32 cellular contexts compared by ENCODE assay signal in genomic region chr1:220902916-220903315, GRCh38. TPM values are rescaled to one million over a fixed set of nuclear protein-coding genes. Genes with fewer than 3 reads are reported as not detected.
"Had no signal": no experiment of that assay in that cellular context is flagged by ENCODE, and none has a peak within 500 bp of the region (broad histone marks: within the 10 kb centered on the region; RNA-seq: fewer than 3 reads in every experiment).

No MANE protein-coding gene starts in this region.

- H3K79me2 ChIP-seq: hepatocyte had no signal

- H3K4me3 ChIP-seq: esophagus muscularis mucosa, gastroesophageal sphincter, hepatocyte, left ventricle myocardium inferior, lung, mucosa of descending colon, right lobe of liver, skin epidermis, vagina had no signal

- H3K27ac ChIP-seq: brain microvascular endothelial cell, esophagus muscularis mucosa, gastroesophageal sphincter, hepatocyte, left ventricle myocardium inferior, right lobe of liver, skin epidermis, vagina, WERI-Rb-1 had no signal

- H3K9me3 ChIP-seq: esophagus muscularis mucosa, gastroesophageal sphincter, left ventricle myocardium inferior, mucosa of descending colon, right lobe of liver, vagina had no signal

- H3K27me3 ChIP-seq: brain microvascular endothelial cell, esophagus muscularis mucosa, gastroesophageal sphincter, right lobe of liver, vagina had no signal

- H3K4me1 ChIP-seq: esophagus muscularis mucosa, gastroesophageal sphincter, left ventricle myocardium inferior, vagina had no signal

- H3K36me3 ChIP-seq: brain microvascular endothelial cell, esophagus muscularis mucosa, gastroesophageal sphincter, left ventricle myocardium inferior, right lobe of liver, vagina, WERI-Rb-1 had no signal

- ATAC-seq: activated CD4-positive, CD25-positive, alpha-beta regulatory T cell treated with anti-CD3 and anti-CD28 coated beads, Interleukin-2, amount 50 U/mL, for 24 hours; gastroesophageal sphincter; mucosa of descending colon; natural killer cell treated with Interleukin-12 subunit alpha and Interleukin-12 subunit beta and Interleukin-15 and Interleukin-18, amount 100 ng/mL, for 72 hours; right lobe of liver; stimulated activated effector memory CD8-positive, alpha-beta T cell treated with anti-CD3 and anti-CD28 coated beads, Interleukin-12 subunit alpha, Interleukin-12 subunit beta, amount 100 ng/mL, for 72 hours had no signal

- H2AFZ ChIP-seq: hepatocyte had no signal

- DNase-seq: activated CD4-positive, alpha-beta T cell treated with anti-CD3 and anti-CD28 coated beads for 48 hours; activated CD4-positive, alpha-beta T cell treated with anti-CD3 and anti-CD28 coated beads, Interleukin-2, amount 50 U/mL, for 48 hours; activated CD8-positive, alpha-beta memory T cell treated with anti-CD3 and anti-CD28 coated beads, Interleukin-2, amount 50 U/mL, for 4 hours; activated effector memory CD4-positive, alpha-beta T cell treated with anti-CD3 and anti-CD28 coated beads, Interleukin-2, amount 50 U/mL, for 16 hours; activated naive CD4-positive, alpha-beta T cell treated with anti-CD3 and anti-CD28 coated beads, Interleukin-2, amount 10 ng/mL, durations not matched to agents 7 days and 5 days; activated naive CD8-positive, alpha-beta T cell treated with anti-CD3 and anti-CD28 coated beads, Interleukin-2, amount 10 ng/mL, durations not matched to agents 7 days and 5 days; activated T-cell treated with anti-CD3 and anti-CD28 coated beads, Interleukin-2, amount 50 U/mL, for 1 hour; amniotic stem cell; brain microvascular endothelial cell; central memory CD4-positive, alpha-beta T cell; endodermal cell; islet precursor cell; left ventricle myocardium inferior; mucosa of descending colon; posterior cingulate gyrus; right lobe of liver; stimulated activated CD4-positive, alpha-beta T cell treated with anti-CD3 and anti-CD28 coated beads, Interleukin-12 subunit alpha, Interleukin-12 subunit beta, amount 100 ng/mL, for 4 hours; stimulated activated CD4-positive, alpha-beta T cell treated with anti-CD3 and anti-CD28 coated beads, Interleukin-4, amount 100 ng/mL, for 1 hour; T-helper 9 cell; WERI-Rb-1 had no signal

- FAIRE-seq: astrocyte, TTC549 had no signal

- H3K4me2 ChIP-seq: hepatocyte had no signal

RNA-seq across cellular contexts. Expression of gene HLX, which starts 23.7 kb away (rescaled TPM):
- total RNA-seq: activated CD8-positive, alpha-beta memory T cell treated with anti-CD3 and anti-CD28 coated beads for 36 hours had no signal
